ENCODE assay signal across 28 cellular contexts in the genomic region with DNA sequence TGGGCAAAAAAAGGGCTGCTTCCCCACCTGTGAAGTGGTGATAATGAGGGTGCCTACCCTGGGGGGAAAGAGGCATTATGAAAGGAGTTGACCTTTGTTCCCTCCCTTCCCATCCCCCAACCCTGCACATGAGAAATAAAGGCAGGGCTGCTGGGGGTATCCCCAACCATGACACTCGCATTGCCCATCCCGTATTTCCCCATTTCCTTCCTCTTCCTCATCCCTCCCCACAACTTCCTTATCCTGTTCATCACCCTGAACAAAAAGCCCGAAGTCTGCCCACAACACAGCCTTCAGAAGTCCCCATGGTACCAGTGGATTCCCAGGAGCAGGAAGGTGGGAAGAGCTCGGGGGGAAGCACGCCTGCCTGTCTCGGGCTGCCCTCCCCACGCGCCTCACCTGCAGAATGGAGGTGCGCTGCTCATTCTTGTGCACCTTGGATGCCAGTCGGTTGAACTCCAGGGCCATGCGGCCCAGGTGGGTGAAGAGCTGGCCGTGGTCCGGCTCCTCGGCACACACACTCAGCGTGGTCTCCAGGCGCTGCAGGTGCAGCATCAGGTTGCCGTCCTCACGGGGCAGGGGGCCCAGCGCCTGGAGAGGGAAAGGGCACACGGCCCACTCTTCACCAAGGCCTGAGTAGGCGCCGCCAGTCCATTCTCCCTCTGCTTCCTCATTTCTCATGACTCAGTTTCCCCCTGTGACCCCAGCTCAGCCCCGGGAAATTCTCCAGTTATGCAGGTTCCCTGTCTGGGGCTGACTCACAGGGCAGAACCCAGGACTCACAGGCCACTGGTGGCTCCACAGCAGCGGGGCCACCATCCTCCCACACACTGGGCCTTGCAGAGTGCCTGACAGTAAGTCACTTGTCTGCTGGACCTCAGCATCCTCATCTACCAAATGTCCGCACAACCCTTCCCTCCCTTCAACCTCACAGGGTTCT. TPM values are rescaled to one million over a fixed set of nuclear protein-coding genes. Genes with fewer than 3 reads are reported as not detected.
DNase-seq lines count a peak whose midpoint lies in the region; ATAC-seq, FAIRE-seq and TF ChIP-seq lines count a peak whose summit lies in the region.
"Had no signal": no experiment of that assay in that cellular context is flagged by ENCODE, and none has a peak within 500 bp of the region (broad histone marks: within the 10 kb centered on the region; RNA-seq: fewer than 3 reads in every experiment).

No MANE protein-coding gene starts in this region.

- no peaks in the 10 kb centered on the region for H3K36me3 ChIP-seq in neural progenitor cell
- H3K36me3 ChIP-seq: ovary had no signal

- H3K4me3 ChIP-seq in neural progenitor cell, result no peak overlapping the region
- H3K4me3 ChIP-seq: A549, ascending aorta, GM23338, ovary, suprapubic skin had no signal

- no peaks in the 10 kb centered on the region for H4K20me1 ChIP-seq in neural progenitor cell (ENCODE audit: low read depth)

- intact Hi-C loops in activated CD4-positive, alpha-beta memory T cell treated with anti-CD3 and anti-CD28 coated beads for 36 hours (cut with micrococcal nuclease), result no loop called here
- intact Hi-C loops in Calu3 (cut with micrococcal nuclease; ENCODE audit: unreplicated experiment) (no loop called here), activated B cell treated with CpG ODN at 0.5 μM for 24 hours (cut with micrococcal nuclease) (no loop called here)

- no peaks in the 10 kb centered on the region for H3K27me3 ChIP-seq in neural progenitor cell
- H3K27me3 ChIP-seq: ascending aorta, foreskin keratinocyte, ovary, suprapubic skin had no signal

- H3K4me2 ChIP-seq in neural progenitor cell, result no peak overlapping the region
- H3K4me2 ChIP-seq: A549, GM23338 had no signal

- CTCF ChIA-PET in activated CD4-positive, alpha-beta memory T cell treated with anti-CD3 and anti-CD28 coated beads for 36 hours (lab: Charles Lee), result interaction anchor here (0.6 to 13.9 kb wide), 3 partner anchors 20 to 69 kb away, joined by 3 to 382 read pairs (median 3); no protein-coding TSS in a partner anchor
- CTCF ChIA-PET in activated CD4-positive, alpha-beta memory T cell treated with anti-CD3 and anti-CD28 coated beads, Interleukin-2, amount 10 ng/mL, durations not matched to agents 7 days and 5 days (lab: Charles Lee), result interaction anchor here (5.3 kb wide), 1 partner anchor 59 kb away, joined by 30 read pairs; no protein-coding TSS in a partner anchor
- CTCF ChIA-PET in Calu3 (lab: Charles Lee) (interaction anchor here (0.5 kb wide), 1 partner anchor 56 kb away, joined by 5 read pairs; no protein-coding TSS in a partner anchor), activated B cell treated with CpG ODN at 0.5 μM for 24 hours (lab: Charles Lee) (interaction anchor here (1.5 to 16.2 kb wide), 2 partner anchors 8 to 55 kb away, joined by 5 to 625 read pairs; no protein-coding TSS in a partner anchor)

- H3K9ac ChIP-seq in neural progenitor cell, result no peak overlapping the region

- H3K27me3 Mint-ChIP-seq in activated CD4-positive, alpha-beta memory T cell treated with anti-CD3 and anti-CD28 coated beads for 36 hours, result no peaks in the 10 kb centered on the region
- no peaks in the 10 kb centered on the region for H3K27me3 Mint-ChIP-seq in activated CD4-positive, alpha-beta memory T cell treated with anti-CD3 and anti-CD28 coated beads, Interleukin-2, amount 10 ng/mL, durations not matched to agents 7 days and 5 days
- H3K27me3 Mint-ChIP-seq in Calu3 (ENCODE audit: unreplicated experiment) (no peaks in the 10 kb centered on the region), activated B cell treated with CpG ODN at 0.5 μM for 24 hours (no peaks in the 10 kb centered on the region), neural progenitor cell (ENCODE audit: insufficient read depth, low read depth) (no peaks in the 10 kb centered on the region)
- H3K27me3 Mint-ChIP-seq: naive B cell had no signal

- no peaks in the 10 kb centered on the region for H3K9me3 Mint-ChIP-seq in activated CD4-positive, alpha-beta memory T cell treated with anti-CD3 and anti-CD28 coated beads for 36 hours
- H3K9me3 Mint-ChIP-seq in activated CD4-positive, alpha-beta memory T cell treated with anti-CD3 and anti-CD28 coated beads, Interleukin-2, amount 10 ng/mL, durations not matched to agents 7 days and 5 days, result no peaks in the 10 kb centered on the region
- H3K9me3 Mint-ChIP-seq in Calu3 (ENCODE audit: low read depth, unreplicated experiment), result no peaks in the 10 kb centered on the region
- no peaks in the 10 kb centered on the region for H3K9me3 Mint-ChIP-seq in activated B cell treated with CpG ODN at 0.5 μM for 24 hours
- H3K9me3 Mint-ChIP-seq in neural progenitor cell, result no peaks in the 10 kb centered on the region
- H3K9me3 Mint-ChIP-seq: activated naive CD4-positive, alpha-beta T cell treated with anti-CD3 and anti-CD28 coated beads for 36 hours; GM23338; naive B cell had no signal

- H3K27ac Mint-ChIP-seq in activated CD4-positive, alpha-beta memory T cell treated with anti-CD3 and anti-CD28 coated beads for 36 hours, result peak overlapping the region; percentile 18
- H3K27ac Mint-ChIP-seq in activated CD4-positive, alpha-beta memory T cell treated with anti-CD3 and anti-CD28 coated beads, Interleukin-2, amount 10 ng/mL, durations not matched to agents 7 days and 5 days, result no peak overlapping the region
- H3K27ac Mint-ChIP-seq in Calu3 (ENCODE audit: unreplicated experiment) (peak overlapping the region; percentile 76), activated B cell treated with CpG ODN at 0.5 μM for 24 hours (no peak overlapping the region), neural progenitor cell (peak overlapping the region; percentile 25)
- H3K27ac Mint-ChIP-seq: activated naive CD4-positive, alpha-beta T cell treated with anti-CD3 and anti-CD28 coated beads for 36 hours; GM23338 had no signal

- H3K27ac ChIP-seq in neural progenitor cell, result no peak overlapping the region
- H3K27ac ChIP-seq: A549, ascending aorta, foreskin keratinocyte, ovary, suprapubic skin had no signal

- no peaks in the 10 kb centered on the region for H3K79me2 ChIP-seq in neural progenitor cell (ENCODE audit: low read depth)

- peaks cover 49% of the 10 kb centered on the region for H3K4me1 Mint-ChIP-seq in activated CD4-positive, alpha-beta memory T cell treated with anti-CD3 and anti-CD28 coated beads for 36 hours (ENCODE audit: low read depth)
- peaks cover 36% of the 10 kb centered on the region for H3K4me1 Mint-ChIP-seq in activated CD4-positive, alpha-beta memory T cell treated with anti-CD3 and anti-CD28 coated beads, Interleukin-2, amount 10 ng/mL, durations not matched to agents 7 days and 5 days
- H3K4me1 Mint-ChIP-seq in Calu3 (ENCODE audit: low read depth, unreplicated experiment), result peaks cover 80% of the 10 kb centered on the region
- peaks cover 83% of the 10 kb centered on the region for H3K4me1 Mint-ChIP-seq in activated B cell treated with CpG ODN at 0.5 μM for 24 hours
- H3K4me1 Mint-ChIP-seq in neural progenitor cell, result no peaks in the 10 kb centered on the region

- FAIRE-seq in RCC 7860 (lab: Jason Lieb, UNC), result no peak
- FAIRE-seq: A549, keratinocyte had no signal

- TF ChIP-seq CTCF in Calu3 (IDR thresholded peaks at IDR 0.05; ENCODE audit: unreplicated experiment) (no peak), activated B cell treated with CpG ODN at 0.5 μM for 24 hours (IDR thresholded peaks at IDR 0.05) (no peak), neural progenitor cell (IDR thresholded peaks at IDR 0.05) (no peak)

- DNase-seq in activated CD4-positive, alpha-beta memory T cell treated with anti-CD3 and anti-CD28 coated beads for 36 hours, result no peak
- no peak for DNase-seq in activated CD4-positive, alpha-beta memory T cell treated with anti-CD3 and anti-CD28 coated beads, Interleukin-2, amount 10 ng/mL, durations not matched to agents 7 days and 5 days
- DNase-seq in Calu3 (no peak), activated B cell treated with CpG ODN at 0.5 μM for 24 hours (no peak), neural progenitor cell (ENCODE audit: low spot score) (no peak), NCI-H146 (lab: John Stamatoyannopoulos, UW) (no peak), RCC 7860 (ENCODE audit: low spot score) (no peak)
- DNase-seq: activated CD4-positive, alpha-beta T cell treated with anti-CD3 and anti-CD28 coated beads for 48 hours; activated CD8-positive, alpha-beta memory T cell treated with anti-CD3 and anti-CD28 coated beads, Interleukin-2, amount 50 U/mL, for 48 hours; activated naive CD4-positive, alpha-beta T cell treated with anti-CD3 and anti-CD28 coated beads for 36 hours; C1 segment of cervical spinal cord; central memory CD4-positive, alpha-beta T cell; foreskin keratinocyte; KBM-7; mesendoderm; naive B cell; NCI-H1092; NCI-H2029 treated with DMSO at 0.1 percent for 48 hours; ovary; right cardiac atrium; stimulated activated CD4-positive, alpha-beta T cell treated with anti-CD3 and anti-CD28 coated beads, Interleukin-15, amount 100 ng/mL, for 24 hours had no signal

- H3K4me3 Mint-ChIP-seq in activated CD4-positive, alpha-beta memory T cell treated with anti-CD3 and anti-CD28 coated beads for 36 hours, result no peak overlapping the region
- H3K4me3 Mint-ChIP-seq in activated CD4-positive, alpha-beta memory T cell treated with anti-CD3 and anti-CD28 coated beads, Interleukin-2, amount 10 ng/mL, durations not matched to agents 7 days and 5 days, result no peak overlapping the region
- no peak overlapping the region for H3K4me3 Mint-ChIP-seq in Calu3 (ENCODE audit: low read depth, unreplicated experiment)
- H3K4me3 Mint-ChIP-seq in activated B cell treated with CpG ODN at 0.5 μM for 24 hours, result peak overlapping the region; percentile 20
- H3K4me3 Mint-ChIP-seq in neural progenitor cell, result no peak overlapping the region
- H3K4me3 Mint-ChIP-seq: activated naive CD4-positive, alpha-beta T cell treated with anti-CD3 and anti-CD28 coated beads for 36 hours; GM23338; naive B cell had no signal

- BruUV-seq in Calu3 (replicated peaks; lab: Mats Ljungman, UMichigan), result no TSS peak

- POLR2A ChIA-PET in activated CD4-positive, alpha-beta memory T cell treated with anti-CD3 and anti-CD28 coated beads for 36 hours (lab: Charles Lee), result interaction anchor here (1.4 kb wide), 1 partner anchor 42 kb away, joined by 3 read pairs; no protein-coding TSS in a partner anchor
- POLR2A ChIA-PET in activated CD4-positive, alpha-beta memory T cell treated with anti-CD3 and anti-CD28 coated beads, Interleukin-2, amount 10 ng/mL, durations not matched to agents 7 days and 5 days (lab: Charles Lee), result no interaction called here
- POLR2A ChIA-PET in activated B cell treated with CpG ODN at 0.5 μM for 24 hours (lab: Charles Lee), result interaction anchor here (1.7 to 8.2 kb wide), 2 partner anchors 26 to 42 kb away, joined by 4 to 215 read pairs; a partner anchor contains a TSS

- ATAC-seq in activated B cell treated with CpG ODN at 0.5 μM for 24 hours (ENCODE audit: low read depth), result no peak
- ATAC-seq in GM21737 (IDR thresholded peaks at IDR 0.05; ENCODE audit: unreplicated experiment), result no peak
- ATAC-seq: A549, foreskin keratinocyte, GM23338, right cardiac atrium, SK-N-SH treated with all-trans-retinoic acid at 6 μM for 48 hours had no signal

- H3F3A ChIP-seq in neural progenitor cell (ENCODE audit: low read depth), result no peaks in the 10 kb centered on the region

- no peak overlapping the region for H2AFZ ChIP-seq in neural progenitor cell (replicated peaks)
- H2AFZ ChIP-seq: GM23338 had no signal

- H3K9me3 ChIP-seq in neural progenitor cell (ENCODE audit: low read depth), result no peaks in the 10 kb centered on the region
- H3K9me3 ChIP-seq: A549, ascending aorta, ovary, suprapubic skin had no signal

- peaks cover 86% of the 10 kb centered on the region for H3K36me3 Mint-ChIP-seq in activated CD4-positive, alpha-beta memory T cell treated with anti-CD3 and anti-CD28 coated beads for 36 hours
- H3K36me3 Mint-ChIP-seq in activated CD4-positive, alpha-beta memory T cell treated with anti-CD3 and anti-CD28 coated beads, Interleukin-2, amount 10 ng/mL, durations not matched to agents 7 days and 5 days (ENCODE audit: low read depth), result peaks cover 77% of the 10 kb centered on the region
- H3K36me3 Mint-ChIP-seq in Calu3 (ENCODE audit: insufficient read depth, unreplicated experiment) (peaks cover 98% of the 10 kb centered on the region), activated B cell treated with CpG ODN at 0.5 μM for 24 hours (ENCODE audit: low read depth) (peaks cover 97% of the 10 kb centered on the region), neural progenitor cell (peaks cover 15% of the 10 kb centered on the region)

- no peaks in the 10 kb centered on the region for H3K4me1 ChIP-seq in neural progenitor cell
- H3K4me1 ChIP-seq: foreskin keratinocyte had no signal

RNA-seq across cellular contexts. Expression of a gene that starts 24.2 kb away (rescaled TPM):
- 100 to 1,000 TPM; 388 to 401 TPM for total RNA-seq in activated CD4-positive, alpha-beta memory T cell treated with anti-CD3 and anti-CD28 coated beads for 36 hours
- total RNA-seq in activated CD4-positive, alpha-beta memory T cell treated with anti-CD3 and anti-CD28 coated beads, Interleukin-2, amount 10 ng/mL, durations not matched to agents 7 days and 5 days, result 100 to 1,000 TPM; 188 to 201 TPM
- total RNA-seq in Calu3 (2022) (321 and 339 TPM in 2 replicates), activated B cell treated with CpG ODN at 0.5 μM for 24 hours (506 and 512 TPM in 2 replicates), neural progenitor cell (ENCODE audit: low replicate concordance) (33.5 and 49.7 TPM in 2 replicates)

RNA-seq across cellular contexts. Expression of a gene that starts 36.2 kb away (rescaled TPM):
- not detected for total RNA-seq in activated CD4-positive, alpha-beta memory T cell treated with anti-CD3 and anti-CD28 coated beads for 36 hours
- not detected for total RNA-seq in activated CD4-positive, alpha-beta memory T cell treated with anti-CD3 and anti-CD28 coated beads, Interleukin-2, amount 10 ng/mL, durations not matched to agents 7 days and 5 days
- total RNA-seq in Calu3 (2022) (not detected in 2 replicates), activated B cell treated with CpG ODN at 0.5 μM for 24 hours (0.18 and 0.76 TPM in 2 replicates), neural progenitor cell (ENCODE audit: low replicate concordance) (17.9 and 22.4 TPM in 2 replicates)
- total RNA-seq: activated naive CD4-positive, alpha-beta T cell treated with anti-CD3 and anti-CD28 coated beads for 36 hours had no signal

Comparison
In these comparisons a context has a peak if more than half of its experiments do, and no peak if none do; other contexts are left out.
1. H3K27ac Mint-ChIP-seq: peak in activated CD4-positive, alpha-beta memory T cell treated with anti-CD3 and anti-CD28 coated beads for 36 hours (single experiment), Calu3 (single experiment) and neural progenitor cell (single experiment); none in activated CD4-positive, alpha-beta memory T cell treated with anti-CD3 and anti-CD28 coated beads, Interleukin-2, amount 10 ng/mL, durations not matched to agents 7 days and 5 days (single experiment) and activated B cell treated with CpG ODN at 0.5 μM for 24 hours (single experiment).
2. RNA of a gene that starts 36.2 kb away (total RNA-seq): 17.9 to 22.4 TPM in neural progenitor cell; 0.18 to 0.76 TPM in activated B cell treated with CpG ODN at 0.5 μM for 24 hours, not detected in activated CD4-positive, alpha-beta memory T cell treated with anti-CD3 and anti-CD28 coated beads for 36 hours, not detected in activated CD4-positive, alpha-beta memory T cell treated with anti-CD3 and anti-CD28 coated beads, Interleukin-2, amount 10 ng/mL, durations not matched to agents 7 days and 5 days and not detected in Calu3; every median in the first group is over 10 times any median in the second.